In genomic region chr17:82022310-82022980, GRCh38 we compare ENCODE assay signal across 8 cellular contexts. TPM values are rescaled to one million over a fixed set of nuclear protein-coding genes. Genes with fewer than 3 reads are reported as not detected.
DNase-seq lines count a peak whose midpoint lies in the region; ATAC-seq lines count a peak whose summit lies in the region.

TSS of gene CENPX (minus strand) at chr17:82022878. CDS start at chr17:82022861, 17 bp downstream.

- no peaks in the 10 kb centered on the region for H3K9me3 Mint-ChIP-seq in CD8-positive, alpha-beta memory T cell
- no peaks in the 10 kb centered on the region for H3K9me3 Mint-ChIP-seq in activated T-helper 2 cell treated with anti-CD3 and anti-CD28 coated beads, Interferon-gamma antibody, Interleukin-2, Interleukin-4, amounts not matched to agents 10 μg/mL and 5 μg/mL and 100 μg/mL, durations not matched to agents 14 hours and 24 hours and 36 hours

- H3K9ac ChIP-seq in skeletal muscle tissue (ENCODE audit: low read depth in 1 of 3, low read length in 3 of 3), result peak within 1 kb of the TSS; percentile 81 to 89 (median 85)

- intact Hi-C loops in activated T-helper 2 cell treated with anti-CD3 and anti-CD28 coated beads, Interferon-gamma antibody, Interleukin-2, Interleukin-4, amounts not matched to agents 10 μg/mL and 5 μg/mL and 100 μg/mL, durations not matched to agents 14 hours and 24 hours and 36 hours (cut with micrococcal nuclease), result loop anchor here (2.0 to 10.0 kb wide), 3 partner anchors 95 to 212 kb away; partner anchors contain the start of genes MAFG and P4HB
- intact Hi-C loops in right cardiac atrium (cut with DNase I), result loop anchor here in 2 of 4 donors (5.0 kb wide), 2 partner anchors 60 to 65 kb away; partner anchors contain the start of gene NOTUM (in 1 of the 2)

- DNase-seq in CD8-positive, alpha-beta memory T cell, result peak in 1 of 5 donors; percentile 57
- no peak for DNase-seq in activated T-helper 2 cell treated with anti-CD3 and anti-CD28 coated beads, Interferon-gamma antibody, Interleukin-2, Interleukin-4, amounts not matched to agents 10 μg/mL and 5 μg/mL and 100 μg/mL, durations not matched to agents 14 hours and 24 hours and 36 hours (ENCODE audit: low spot score)
- DNase-seq in right cardiac atrium (no peak), NCI-H1930 (lab: John Stamatoyannopoulos, UW) (no peak)
- no peak for DNase-seq in activated CD4-positive, CD25-positive, alpha-beta regulatory T cell treated with anti-CD3 and anti-CD28 coated beads, Interleukin-2, amount 50 U/mL, for 72 hours
- DNase-seq in central memory CD4-positive, alpha-beta T cell, result no peak

- H3K4me3 Mint-ChIP-seq in CD8-positive, alpha-beta memory T cell, result peak within 1 kb of the TSS; percentile 83 to 93 (median 85)
- H3K4me3 Mint-ChIP-seq in activated T-helper 2 cell treated with anti-CD3 and anti-CD28 coated beads, Interferon-gamma antibody, Interleukin-2, Interleukin-4, amounts not matched to agents 10 μg/mL and 5 μg/mL and 100 μg/mL, durations not matched to agents 14 hours and 24 hours and 36 hours (ENCODE audit: low read depth), result peak within 1 kb of the TSS; percentile 84

- peak within 1 kb of the TSS; percentile 61 for H3K27ac ChIP-seq in CD8-positive, alpha-beta memory T cell (ENCODE audit: low read depth, low read length)
- H3K27ac ChIP-seq in right cardiac atrium (ENCODE audit: low read length) (peak within 1 kb of the TSS; percentile 31), skeletal muscle tissue (ENCODE audit: low read depth, low read length) (peak within 1 kb of the TSS; percentile 56)

- no peaks in the 10 kb centered on the region for H3K27me3 ChIP-seq in CD8-positive, alpha-beta memory T cell (ENCODE audit: insufficient read depth, low read length, poor library complexity, severe bottlenecking)
- H3K27me3 ChIP-seq in right cardiac atrium (ENCODE audit: control insufficient read depth, insufficient read depth) (no peaks in the 10 kb centered on the region), skeletal muscle tissue (ENCODE audit: control insufficient read depth in 3 of 3, insufficient read depth in 3 of 3, low read length in 3 of 3) (no peaks in the 10 kb centered on the region)

- peaks cover 6% of the 10 kb centered on the region for H3K36me3 ChIP-seq in CD8-positive, alpha-beta memory T cell (ENCODE audit: insufficient read depth, low read length)
- H3K36me3 ChIP-seq in skeletal muscle tissue (ENCODE audit: control insufficient read depth in 3 of 3, insufficient read depth in 3 of 3, low read length in 3 of 3), result peaks cover 0 to 6% (median 0%) of the 10 kb centered on the region in 3 donors

- H3K4me1 ChIP-seq in CD8-positive, alpha-beta memory T cell (ENCODE audit: insufficient read depth, low read length), result peaks cover 26% of the 10 kb centered on the region
- H3K4me1 ChIP-seq in right cardiac atrium (ENCODE audit: control insufficient read depth, insufficient read depth, low read length), result peaks cover 3% of the 10 kb centered on the region
- H3K4me1 ChIP-seq in skeletal muscle tissue (ENCODE audit: control insufficient read depth in 3 of 3, insufficient read depth in 3 of 3, low read length in 3 of 3), result peaks cover 46 to 61% (median 58%) of the 10 kb centered on the region in 3 donors

- no peaks in the 10 kb centered on the region for H3K9me3 ChIP-seq in CD8-positive, alpha-beta memory T cell (ENCODE audit: low read length)
- no peaks in the 10 kb centered on the region for H3K9me3 ChIP-seq in right cardiac atrium (ENCODE audit: control insufficient read depth, low read length)
- H3K9me3 ChIP-seq in skeletal muscle tissue (ENCODE audit: control insufficient read depth in 3 of 3, low read length in 3 of 3), result no peaks in the 10 kb centered on the region

- peak; percentile 6 for ATAC-seq in HG02852 (IDR thresholded peaks at IDR 0.05; ENCODE audit: unreplicated experiment)
- ATAC-seq in right cardiac atrium, result no peak

- H3K27ac Mint-ChIP-seq in CD8-positive, alpha-beta memory T cell, result peak within 1 kb of the TSS in 7 of 8 donors; percentile 56 to 85 (median 71)
- peak within 1 kb of the TSS; percentile 69 for H3K27ac Mint-ChIP-seq in activated T-helper 2 cell treated with anti-CD3 and anti-CD28 coated beads, Interferon-gamma antibody, Interleukin-2, Interleukin-4, amounts not matched to agents 10 μg/mL and 5 μg/mL and 100 μg/mL, durations not matched to agents 14 hours and 24 hours and 36 hours

- POLR2A ChIA-PET in CD8-positive, alpha-beta memory T cell (lab: Charles Lee), result interaction anchor here (0.8 to 2.3 kb wide), 9 partner anchors 15 to 497 kb away, joined by 3 to 10 read pairs (median 5); partner anchors contain the start of genes CSNK1D, DCXR, FASN and FOXK2

- WGBS in right cardiac atrium, result under 1% methylated on average over 64 of the region's 64 CpGs

- H3K4me3 ChIP-seq in CD8-positive, alpha-beta memory T cell (ENCODE audit: low read length), result peak within 1 kb of the TSS; percentile 70
- H3K4me3 ChIP-seq in right cardiac atrium (ENCODE audit: low read length) (peak within 1 kb of the TSS; percentile 75), skeletal muscle tissue (ENCODE audit: low read length in 3 of 3) (peak within 1 kb of the TSS; percentile 78 to 88 (median 83))

- peaks cover 0 to 2% of the 10 kb centered on the region in 2 donors for H3K27me3 Mint-ChIP-seq in CD8-positive, alpha-beta memory T cell
- H3K27me3 Mint-ChIP-seq in activated T-helper 2 cell treated with anti-CD3 and anti-CD28 coated beads, Interferon-gamma antibody, Interleukin-2, Interleukin-4, amounts not matched to agents 10 μg/mL and 5 μg/mL and 100 μg/mL, durations not matched to agents 14 hours and 24 hours and 36 hours (ENCODE audit: low read depth), result no peaks in the 10 kb centered on the region

- H3K36me3 Mint-ChIP-seq in CD8-positive, alpha-beta memory T cell, result peaks cover 0 to 8% (median 0%) of the 10 kb centered on the region in 3 donors
- peaks cover 7% of the 10 kb centered on the region for H3K36me3 Mint-ChIP-seq in activated T-helper 2 cell treated with anti-CD3 and anti-CD28 coated beads, Interferon-gamma antibody, Interleukin-2, Interleukin-4, amounts not matched to agents 10 μg/mL and 5 μg/mL and 100 μg/mL, durations not matched to agents 14 hours and 24 hours and 36 hours (ENCODE audit: low read depth)

- CTCF ChIA-PET in CD8-positive, alpha-beta memory T cell (lab: Charles Lee), result interaction anchor here (0.7 to 6.0 kb wide), 5 partner anchors 9 to 133 kb away, joined by 3 to 83 read pairs (median 16); partner anchors contain the start of genes DCXR, NOTUM and RAC3

- H3K4me1 Mint-ChIP-seq in CD8-positive, alpha-beta memory T cell, result peaks cover 17 to 34% (median 21%) of the 10 kb centered on the region in 3 donors
- H3K4me1 Mint-ChIP-seq in activated T-helper 2 cell treated with anti-CD3 and anti-CD28 coated beads, Interferon-gamma antibody, Interleukin-2, Interleukin-4, amounts not matched to agents 10 μg/mL and 5 μg/mL and 100 μg/mL, durations not matched to agents 14 hours and 24 hours and 36 hours (ENCODE audit: low read depth), result peaks cover 15% of the 10 kb centered on the region

RNA-seq across cellular contexts. Expression of gene CENPX, which starts in this region (rescaled TPM):
- 100 to 1,000 TPM; 143 to 158 TPM for total RNA-seq in CD8-positive, alpha-beta memory T cell
- 56.7 TPM for polyA plus RNA-seq in CD8-positive, alpha-beta memory T cell
- total RNA-seq in activated T-helper 2 cell treated with anti-CD3 and anti-CD28 coated beads, Interferon-gamma antibody, Interleukin-2, Interleukin-4, amounts not matched to agents 10 μg/mL and 5 μg/mL and 100 μg/mL, durations not matched to agents 14 hours and 24 hours and 36 hours, result 88.3 and 91.9 TPM in 2 replicates
- 10 to 100 TPM; 20.1 to 28.6 (median 26.0) TPM for total RNA-seq in right cardiac atrium
- 31.2 TPM for polyA plus RNA-seq in right cardiac atrium
- 20.9 TPM for total RNA-seq in skeletal muscle tissue
